8 cellular contexts compared by ENCODE assay signal in the genomic region with DNA sequence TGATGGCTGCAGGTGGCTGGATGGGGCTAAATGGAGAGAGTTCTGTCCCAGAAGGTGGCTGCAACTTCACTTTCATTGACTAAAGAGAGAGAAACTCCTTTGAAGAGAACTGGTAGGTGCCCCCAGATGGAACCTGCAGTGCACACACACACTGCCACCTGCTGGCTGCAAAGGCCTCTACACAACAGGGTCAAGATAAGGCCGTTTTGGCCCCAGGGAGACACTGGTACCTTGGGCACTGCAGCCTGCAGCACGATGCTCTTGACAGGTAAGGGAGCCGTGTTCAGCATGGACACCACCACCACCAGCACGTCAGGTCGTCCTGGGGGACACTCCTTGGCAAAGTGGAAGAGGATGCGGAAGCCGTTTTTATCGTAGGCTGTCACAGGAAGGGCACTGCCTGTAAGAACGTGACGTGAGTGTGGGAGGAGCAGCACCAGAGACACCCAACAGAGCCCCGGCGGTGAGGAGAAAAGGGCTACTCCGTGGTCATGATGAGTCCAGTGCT. TPM values are rescaled to one million over a fixed set of nuclear protein-coding genes. Genes with fewer than 3 reads are reported as not detected.
DNase-seq lines count a peak whose midpoint lies in the region; ATAC-seq and TF ChIP-seq lines count a peak whose summit lies in the region.

No MANE protein-coding gene starts in this region.

- ATAC-seq in stimulated activated naive B cell treated with anti-CD40 and anti-IgM and Interleukin-4, amounts not matched to agents 10 μg/mL and 1 μg/mL and 100 μg/mL, for 72 hours (replicated peaks) = peak; percentile 81 to 84
- ATAC-seq in GM21515 (IDR thresholded peaks at IDR 0.05; ENCODE audit: unreplicated experiment) = no peak

- intact Hi-C loops in dendritic cell treated with granulocyte-macrophage colony-stimulating factor and Interleukin-4, amounts not matched to agents 40 ng/mL and 50 ng/mL, for 4 days (cut with micrococcal nuclease) = no loop called here

- H3K27me3 Mint-ChIP-seq in H9 (ENCODE audit: low read depth) = no peaks in the 10 kb centered on the region
- H3K27me3 Mint-ChIP-seq in activated CD4-positive, alpha-beta T cell treated with anti-CD3 and anti-CD28 coated beads, Interleukin-2, amount 10 ng/mL, durations not matched to agents 7 days and 5 days = no peaks in the 10 kb centered on the region
- H3K27me3 Mint-ChIP-seq in dendritic cell treated with granulocyte-macrophage colony-stimulating factor and Interleukin-4, amounts not matched to agents 40 ng/mL and 50 ng/mL, for 4 days = no peaks in the 10 kb centered on the region
- H3K27me3 Mint-ChIP-seq in stimulated activated naive B cell treated with anti-CD40 and anti-IgM and Interleukin-4, amounts not matched to agents 10 μg/mL and 1 μg/mL and 100 μg/mL, for 72 hours = no peaks in the 10 kb centered on the region

- no peak overlapping the region for H2AFZ ChIP-seq in H9 (ENCODE audit: low read length)

- H3K56ac ChIP-seq in H9 (ENCODE audit: insufficient read length, low read depth, low read length) = no peak overlapping the region

- no peak overlapping the region for H4K8ac ChIP-seq in H9 (replicated peaks; ENCODE audit: insufficient read length, low read depth, low read length)

- H3K23ac ChIP-seq in H9 (ENCODE audit: insufficient read length, low read depth, low read length) = no peak overlapping the region

- peak overlapping the region in 2 of 3 experiments; percentile 91 to 92; a peak in 4 of 7 replicates for H3K27ac Mint-ChIP-seq in H9
- peak overlapping the region; percentile 84 for H3K27ac Mint-ChIP-seq in activated CD4-positive, alpha-beta T cell treated with anti-CD3 and anti-CD28 coated beads, Interleukin-2, amount 10 ng/mL, durations not matched to agents 7 days and 5 days
- peak overlapping the region; percentile 44 for H3K27ac Mint-ChIP-seq in dendritic cell treated with granulocyte-macrophage colony-stimulating factor and Interleukin-4, amounts not matched to agents 40 ng/mL and 50 ng/mL, for 4 days
- H3K27ac Mint-ChIP-seq in stimulated activated naive B cell treated with anti-CD40 and anti-IgM and Interleukin-4, amounts not matched to agents 10 μg/mL and 1 μg/mL and 100 μg/mL, for 72 hours = peak overlapping the region; percentile 90

- H4K20me1 ChIP-seq in H9 (ENCODE audit: control insufficient read depth, insufficient read depth, insufficient read length) = peaks cover 4% of the 10 kb centered on the region

- no peak overlapping the region for H2BK20ac ChIP-seq in H9 (ENCODE audit: low read depth, low read length, poor library complexity, severe bottlenecking)

- H3K23me2 ChIP-seq in H9 (ENCODE audit: insufficient read length, low read depth, low read length, poor library complexity, severe bottlenecking) = no peaks in the 10 kb centered on the region

- no peak overlapping the region for H3K27ac ChIP-seq in H9 (ENCODE audit: insufficient read length, low read depth, low read length)

- no peak overlapping the region for H2BK5ac ChIP-seq in H9 (ENCODE audit: insufficient read length, low read length)

- H3K18ac ChIP-seq in H9 (ENCODE audit: insufficient read length, low read depth, low read length) = no peak overlapping the region

- H3K4me3 ChIP-seq in BE2C (ENCODE audit: low read depth, low read length) = no peak overlapping the region

- no peak overlapping the region for H3T11ph ChIP-seq in H9 (ENCODE audit: low read length)

- CTCF ChIA-PET in activated CD4-positive, alpha-beta T cell treated with anti-CD3 and anti-CD28 coated beads, Interleukin-2, amount 10 ng/mL, durations not matched to agents 7 days and 5 days (lab: Charles Lee) = interaction anchor here (1.0 to 5.3 kb wide), 10 partner anchors 9 to 167 kb away, joined by 3 to 24 read pairs (median 6); partner anchors contain the start of genes GGA3 and GRB2

- TF ChIP-seq CTCF in BE2C (IDR thresholded peaks at IDR 0.05; ENCODE audit: low read depth, low read length) = peak; percentile 97
- peak; percentile 85 for TF ChIP-seq CTCF in H9 (conservative IDR thresholded peaks at IDR 0.05)

- DNase-seq in BE2C (peak; percentile 76), H9 (peak; percentile 85), NCI-H524 treated with DMSO at 0.1 percent for 48 hours (lab: John Stamatoyannopoulos, UW) (peak; percentile 24), medulla oblongata (ENCODE audit: extremely low spot score) (peak; percentile 59)
- DNase-seq in activated CD4-positive, alpha-beta T cell treated with anti-CD3 and anti-CD28 coated beads, Interleukin-2, amount 10 ng/mL, durations not matched to agents 7 days and 5 days = peak; percentile 65
- DNase-seq in stimulated activated naive B cell treated with anti-CD40 and anti-IgM and Interleukin-4, amounts not matched to agents 10 μg/mL and 1 μg/mL and 100 μg/mL, for 72 hours = no peak

- no peak overlapping the region for H2BK12ac ChIP-seq in H9 (ENCODE audit: insufficient read length, low read depth, low read length)

- no peaks in the 10 kb centered on the region for H3K9me3 ChIP-seq in BE2C
- no peaks in the 10 kb centered on the region for H3K9me3 ChIP-seq in H9 (ENCODE audit: control insufficient read depth, low read depth, low read length)

- H4K91ac ChIP-seq in H9 (ENCODE audit: insufficient read length, low read depth, low read length) = no peak overlapping the region

- H3K4me1 ChIP-seq in BE2C (no peaks in the 10 kb centered on the region; the same call in 1 of the 2 replicates), H9 (ENCODE audit: insufficient read depth, low read length) (no peaks in the 10 kb centered on the region)

- no peak overlapping the region for H3K4ac ChIP-seq in H9 (ENCODE audit: low read depth, low read length)

- WGBS in H9 (ENCODE audit: extremely low coverage, insufficient read length, low lambda C conversion rate) = no CpG with 5 or more reads among the region's 13 CpGs

- H3K4me3 Mint-ChIP-seq in H9 = peak overlapping the region in 1 of 2 experiments; percentile 19; a peak in 2 of 5 replicates
- no peak overlapping the region for H3K4me3 Mint-ChIP-seq in activated CD4-positive, alpha-beta T cell treated with anti-CD3 and anti-CD28 coated beads, Interleukin-2, amount 10 ng/mL, durations not matched to agents 7 days and 5 days
- no peak overlapping the region for H3K4me3 Mint-ChIP-seq in dendritic cell treated with granulocyte-macrophage colony-stimulating factor and Interleukin-4, amounts not matched to agents 40 ng/mL and 50 ng/mL, for 4 days
- peak overlapping the region in 1 of 2 donors; percentile 48 for H3K4me3 Mint-ChIP-seq in stimulated activated naive B cell treated with anti-CD40 and anti-IgM and Interleukin-4, amounts not matched to agents 10 μg/mL and 1 μg/mL and 100 μg/mL, for 72 hours

- H3K4me1 Mint-ChIP-seq in H9 = peaks cover 8 to 15% of the 10 kb centered on the region in 2 experiments
- H3K4me1 Mint-ChIP-seq in activated CD4-positive, alpha-beta T cell treated with anti-CD3 and anti-CD28 coated beads, Interleukin-2, amount 10 ng/mL, durations not matched to agents 7 days and 5 days = peaks cover 25% of the 10 kb centered on the region
- H3K4me1 Mint-ChIP-seq in dendritic cell treated with granulocyte-macrophage colony-stimulating factor and Interleukin-4, amounts not matched to agents 40 ng/mL and 50 ng/mL, for 4 days (ENCODE audit: low read depth) = peaks cover 55% of the 10 kb centered on the region
- peaks cover 25 to 42% of the 10 kb centered on the region in 2 donors for H3K4me1 Mint-ChIP-seq in stimulated activated naive B cell treated with anti-CD40 and anti-IgM and Interleukin-4, amounts not matched to agents 10 μg/mL and 1 μg/mL and 100 μg/mL, for 72 hours

- peaks cover 36 to 87% (median 79%) of the 10 kb centered on the region in 3 experiments; a peak in 6 of 7 replicates for H3K36me3 Mint-ChIP-seq in H9 (ENCODE audit: insufficient read depth in 1 of 3, low read depth in 3 of 3)
- peaks cover 62% of the 10 kb centered on the region for H3K36me3 Mint-ChIP-seq in activated CD4-positive, alpha-beta T cell treated with anti-CD3 and anti-CD28 coated beads, Interleukin-2, amount 10 ng/mL, durations not matched to agents 7 days and 5 days (ENCODE audit: low read depth)
- H3K36me3 Mint-ChIP-seq in dendritic cell treated with granulocyte-macrophage colony-stimulating factor and Interleukin-4, amounts not matched to agents 40 ng/mL and 50 ng/mL, for 4 days (ENCODE audit: low read depth) = peaks cover 100% of the 10 kb centered on the region
- H3K36me3 Mint-ChIP-seq in stimulated activated naive B cell treated with anti-CD40 and anti-IgM and Interleukin-4, amounts not matched to agents 10 μg/mL and 1 μg/mL and 100 μg/mL, for 72 hours = peaks cover 46 to 79% of the 10 kb centered on the region in 2 donors

- H3K27me3 ChIP-seq in BE2C (no peaks in the 10 kb centered on the region), H9 (ENCODE audit: insufficient read depth, low read length) (no peaks in the 10 kb centered on the region)

- H3K9me3 Mint-ChIP-seq in H9 = no peaks in the 10 kb centered on the region
- H3K9me3 Mint-ChIP-seq in activated CD4-positive, alpha-beta T cell treated with anti-CD3 and anti-CD28 coated beads, Interleukin-2, amount 10 ng/mL, durations not matched to agents 7 days and 5 days = no peaks in the 10 kb centered on the region
- H3K9me3 Mint-ChIP-seq in dendritic cell treated with granulocyte-macrophage colony-stimulating factor and Interleukin-4, amounts not matched to agents 40 ng/mL and 50 ng/mL, for 4 days = no peaks in the 10 kb centered on the region
- no peaks in the 10 kb centered on the region for H3K9me3 Mint-ChIP-seq in stimulated activated naive B cell treated with anti-CD40 and anti-IgM and Interleukin-4, amounts not matched to agents 10 μg/mL and 1 μg/mL and 100 μg/mL, for 72 hours

- POLR2A ChIA-PET in activated CD4-positive, alpha-beta T cell treated with anti-CD3 and anti-CD28 coated beads, Interleukin-2, amount 10 ng/mL, durations not matched to agents 7 days and 5 days (lab: Charles Lee) = interaction anchor here (0.6 kb wide), 1 partner anchor 130 kb away, joined by 3 read pairs; no protein-coding TSS in a partner anchor

- H2AK5ac ChIP-seq in H9 (ENCODE audit: insufficient read length, low read length) = no peak overlapping the region

- H2BK120ac ChIP-seq in H9 (ENCODE audit: low read depth, low read length, poor library complexity, severe bottlenecking) = no peak overlapping the region

- H3K79me2 ChIP-seq in H9 (ENCODE audit: insufficient read depth, low read length) = no peaks in the 10 kb centered on the region

- H3K79me1 ChIP-seq in H9 (ENCODE audit: insufficient read depth, low read depth, low read length, poor library complexity, severe bottlenecking) = no peaks in the 10 kb centered on the region

- peaks cover 85% of the 10 kb centered on the region for H3K36me3 ChIP-seq in BE2C

- H2BK15ac ChIP-seq in H9 (ENCODE audit: low read depth, low read length) = no peak overlapping the region

- no peak overlapping the region for H3K4me2 ChIP-seq in H9 (ENCODE audit: insufficient read depth, insufficient read length, low read length)

- no peak overlapping the region for H4K5ac ChIP-seq in H9 (ENCODE audit: insufficient read length, low read depth, low read length)

- H3K14ac ChIP-seq in H9 (ENCODE audit: insufficient read depth, low read length) = no peak overlapping the region

- H3K9ac ChIP-seq in H9 (ENCODE audit: extremely low read depth, insufficient read length, low read length) = no peak overlapping the region

RNA-seq across cellular contexts. Expression of gene GGA3, which starts 22.7 kb away (rescaled TPM):
- 66.2 TPM for polyA plus RNA-seq in BE2C (2012; ENCODE audit: insufficient read depth, insufficient read length, low read depth)
- total RNA-seq in H9 (2021) = 50.3 and 58.2 TPM in 2 replicates
- total RNA-seq in activated CD4-positive, alpha-beta T cell treated with anti-CD3 and anti-CD28 coated beads, Interleukin-2, amount 10 ng/mL, durations not matched to agents 7 days and 5 days = 10 to 100 TPM; 80.2 to 86.1 TPM

RNA-seq across cellular contexts. Expression of gene MRPS7, which starts 22.9 kb away (rescaled TPM):
- polyA plus RNA-seq in BE2C (2012; ENCODE audit: insufficient read depth, insufficient read length, low read depth) = 232 TPM
- total RNA-seq in H9 (2021) = 93.7 and 97.4 TPM in 2 replicates
- 10 to 100 TPM; 35.4 to 38.2 TPM for total RNA-seq in activated CD4-positive, alpha-beta T cell treated with anti-CD3 and anti-CD28 coated beads, Interleukin-2, amount 10 ng/mL, durations not matched to agents 7 days and 5 days

RNA-seq across cellular contexts. Expression of gene MIF4GD, which starts 32.3 kb away (rescaled TPM):
- 61.8 TPM for polyA plus RNA-seq in BE2C (2012; ENCODE audit: insufficient read depth, insufficient read length, low read depth)
- total RNA-seq in H9 (2021) = 24.0 and 26.1 TPM in 2 replicates
- 10 to 100 TPM; 44.4 to 44.6 TPM for total RNA-seq in activated CD4-positive, alpha-beta T cell treated with anti-CD3 and anti-CD28 coated beads, Interleukin-2, amount 10 ng/mL, durations not matched to agents 7 days and 5 days

RNA-seq across cellular contexts. Expression of gene NUP85, which starts 33.3 kb away (rescaled TPM):
- 96.3 TPM for polyA plus RNA-seq in BE2C (2012; ENCODE audit: insufficient read depth, insufficient read length, low read depth)
- total RNA-seq in H9 (2021) = 136 and 145 TPM in 2 replicates
- 100 to 1,000 TPM; 140 to 172 TPM for total RNA-seq in activated CD4-positive, alpha-beta T cell treated with anti-CD3 and anti-CD28 coated beads, Interleukin-2, amount 10 ng/mL, durations not matched to agents 7 days and 5 days

RNA-seq across cellular contexts. Expression of gene SLC25A19, which starts 50.5 kb away (rescaled TPM):
- polyA plus RNA-seq in BE2C (2012; ENCODE audit: insufficient read depth, insufficient read length, low read depth) = 35.1 TPM
- 24.2 and 27.2 TPM in 2 replicates for total RNA-seq in H9 (2021)
- total RNA-seq in activated CD4-positive, alpha-beta T cell treated with anti-CD3 and anti-CD28 coated beads, Interleukin-2, amount 10 ng/mL, durations not matched to agents 7 days and 5 days = 10 to 100 TPM; 27.6 to 30.5 TPM
